In genomic region chr22:37802310-37803194, GRCh38 we compare ENCODE assay signal across 8 cellular contexts. TPM values are rescaled to one million over a fixed set of nuclear protein-coding genes. Genes with fewer than 3 reads are reported as not detected.
A peak's percentile ranks its signal among the peaks of the same experiment; 100 is the strongest.
DNase-seq lines count a peak whose midpoint lies in the region; ATAC-seq and TF ChIP-seq lines count a peak whose summit lies in the region.

No MANE protein-coding gene starts in this region.

- DNase-seq in NCI-H2081 (lab: John Stamatoyannopoulos, UW): peak; percentile 39 to 50
- DNase-seq in NCI-H2081 treated with DMSO at 0.1 percent for 48 hours (lab: John Stamatoyannopoulos, UW): no peak
- peak; percentile 74 for DNase-seq in NCI-H1092 treated with DMSO at 0.1 percent for 48 hours (lab: John Stamatoyannopoulos, UW)
- peak; percentile 22 to 37 for DNase-seq in activated T-cell treated with anti-CD3 and anti-CD28 coated beads, Interleukin-2, amount 50 U/mL, for 72 hours
- DNase-seq in globus pallidus (ENCODE audit: low spot score): peak; percentile 40
- peak; percentile 66 for DNase-seq in neural crest cell (ENCODE audit: low read depth, low spot score)
- no peak for DNase-seq in activated effector memory CD4-positive, alpha-beta T cell treated with anti-CD3 and anti-CD28 coated beads, Interleukin-2, amount 50 U/mL, for 16 hours

- H3K9me3 Mint-ChIP-seq in activated T-cell treated with anti-CD3 and anti-CD28 coated beads, Interleukin-2, amount 50 U/mL, for 72 hours: no peaks in the 10 kb centered on the region
- H3K9me3 Mint-ChIP-seq in neural crest cell: no peaks in the 10 kb centered on the region

- peak overlapping the region; percentile 85 to 91 for H3K4me3 Mint-ChIP-seq in activated T-cell treated with anti-CD3 and anti-CD28 coated beads, Interleukin-2, amount 50 U/mL, for 72 hours
- peak overlapping the region; percentile 88 for H3K4me3 Mint-ChIP-seq in neural crest cell

- TF ChIP-seq CTCF in neural crest cell (conservative IDR thresholded peaks at IDR 0.05): no peak

- no peak overlapping the region for H3K27ac Mint-ChIP-seq in activated T-cell treated with anti-CD3 and anti-CD28 coated beads, Interleukin-2, amount 50 U/mL, for 72 hours
- peak overlapping the region; percentile 81 for H3K27ac Mint-ChIP-seq in neural crest cell (ENCODE audit: unreplicated experiment)

- H3K4me1 Mint-ChIP-seq in activated T-cell treated with anti-CD3 and anti-CD28 coated beads, Interleukin-2, amount 50 U/mL, for 72 hours (ENCODE audit: low read depth): peaks cover 33% of the 10 kb centered on the region
- H3K4me1 Mint-ChIP-seq in neural crest cell: peaks cover 46% of the 10 kb centered on the region

- ATAC-seq in activated T-cell treated with anti-CD3 and anti-CD28 coated beads, Interleukin-2, amount 50 U/mL, for 72 hours (replicated peaks in 1 of 2): peak in 1 of 2 donors; percentile 36
- ATAC-seq in GM19035 (IDR thresholded peaks at IDR 0.05; ENCODE audit: unreplicated experiment): no peak

- peaks cover 0 to 4% of the 10 kb centered on the region in 2 donors for H3K36me3 Mint-ChIP-seq in activated T-cell treated with anti-CD3 and anti-CD28 coated beads, Interleukin-2, amount 50 U/mL, for 72 hours (ENCODE audit: insufficient read depth in 2 of 2)
- H3K36me3 Mint-ChIP-seq in neural crest cell (ENCODE audit: low read depth): no peaks in the 10 kb centered on the region

- H3K27me3 Mint-ChIP-seq in activated T-cell treated with anti-CD3 and anti-CD28 coated beads, Interleukin-2, amount 50 U/mL, for 72 hours (ENCODE audit: low read depth): peaks cover 38% of the 10 kb centered on the region
- peaks cover 11% of the 10 kb centered on the region for H3K27me3 Mint-ChIP-seq in neural crest cell (ENCODE audit: low read depth)

RNA-seq across cellular contexts. Expression of gene GCAT, which starts 5.2 kb away (rescaled TPM):
- total RNA-seq in activated T-cell treated with anti-CD3 and anti-CD28 coated beads, Interleukin-2, amount 50 U/mL, for 72 hours: 10 to 100 TPM; 14.9 to 22.7 TPM
- total RNA-seq in neural crest cell: 53.1 and 55.8 TPM in 2 replicates

RNA-seq across cellular contexts. Expression of gene GALR3, which starts 20.6 kb away (rescaled TPM):
- total RNA-seq in activated T-cell treated with anti-CD3 and anti-CD28 coated beads, Interleukin-2, amount 50 U/mL, for 72 hours: under 1 TPM in 1 of 2 donors, not detected in 1; 0.29 TPM
- 0.49 TPM in 1 of 2 replicates, not detected in the other for total RNA-seq in neural crest cell

RNA-seq across cellular contexts. Expression of gene ANKRD54, which starts 41.6 kb away (rescaled TPM):
- 10 to 100 TPM; 22.8 to 28.2 TPM for total RNA-seq in activated T-cell treated with anti-CD3 and anti-CD28 coated beads, Interleukin-2, amount 50 U/mL, for 72 hours
- 31.3 and 31.7 TPM in 2 replicates for total RNA-seq in neural crest cell

RNA-seq across cellular contexts. Expression of gene EIF3L, which starts 46.7 kb away (rescaled TPM):
- total RNA-seq in activated T-cell treated with anti-CD3 and anti-CD28 coated beads, Interleukin-2, amount 50 U/mL, for 72 hours: 100 to 1,000 TPM; 826 to 905 TPM
- 725 and 748 TPM in 2 replicates for total RNA-seq in neural crest cell

Comparison
In these comparisons a context has a peak if more than half of its experiments do, and no peak if none do; other contexts are left out.
1. DNase-seq: peak in NCI-H2081 (2 of 2), NCI-H1092 treated with DMSO at 0.1 percent for 48 hours (single experiment), activated T-cell treated with anti-CD3 and anti-CD28 coated beads, Interleukin-2, amount 50 U/mL, for 72 hours (2 of 2), globus pallidus (single experiment) and neural crest cell (single experiment); none in NCI-H2081 treated with DMSO at 0.1 percent for 48 hours (single experiment) and activated effector memory CD4-positive, alpha-beta T cell treated with anti-CD3 and anti-CD28 coated beads, Interleukin-2, amount 50 U/mL, for 16 hours (single experiment).